Comparison of ENCODE assay signal across 38 cellular contexts in genomic region chr1:20061866-20062265, GRCh38. TPM values are rescaled to one million over a fixed set of nuclear protein-coding genes. Genes with fewer than 3 reads are reported as not detected.
DNase-seq lines count a peak whose midpoint lies in the region; ATAC-seq and TF ChIP-seq lines count a peak whose summit lies in the region.
"Had no signal": no experiment of that assay in that cellular context is flagged by ENCODE, and none has a peak within 500 bp of the region (broad histone marks: within the 10 kb centered on the region; RNA-seq: fewer than 3 reads in every experiment).

No MANE protein-coding gene starts in this region.

- H3K27me3 ChIP-seq in right atrium auricular region (no peaks in the 10 kb centered on the region), heart left ventricle (no peaks in the 10 kb centered on the region), esophagus muscularis mucosa (no peaks in the 10 kb centered on the region)
- H3K27me3 ChIP-seq: brain microvascular endothelial cell, testis, vagina had no signal

- peaks cover 9% of the 10 kb centered on the region for H3K27me3 Mint-ChIP-seq in activated T-cell treated with anti-CD3 and anti-CD28 coated beads, Interleukin-2, amount 50 U/mL, for 72 hours (ENCODE audit: low read depth)
- H3K27me3 Mint-ChIP-seq: stimulated activated naive CD8-positive, alpha-beta T cell treated with anti-CD3 and anti-CD28 coated beads, Interleukin-15, Interleukin-2, amounts not matched to agents 100 ng/mL and 50 ng/mL, for 24 hours had no signal

- no peak overlapping the region for H3K27ac Mint-ChIP-seq in activated T-cell treated with anti-CD3 and anti-CD28 coated beads, Interleukin-2, amount 50 U/mL, for 72 hours
- H3K27ac Mint-ChIP-seq: activated CD4-positive, alpha-beta memory T cell treated with anti-CD3 and anti-CD28 coated beads for 36 hours; activated T-helper 17 cell treated with anti-CD3 and anti-CD28 coated beads, Interleukin-2, amount 50 U/mL, for 72 hours; CD8-positive, alpha-beta T cell; nephron progenitor cell; stimulated activated naive CD8-positive, alpha-beta T cell treated with anti-CD3 and anti-CD28 coated beads, Interleukin-15, Interleukin-2, amounts not matched to agents 100 ng/mL and 50 ng/mL, for 24 hours had no signal

- intact Hi-C loops in heart left ventricle (cut with DNase I) = no loop called here
- intact Hi-C loops in esophagus muscularis mucosa (cut with DNase I) = no loop called here

- H3K4me1 Mint-ChIP-seq in activated T-cell treated with anti-CD3 and anti-CD28 coated beads, Interleukin-2, amount 50 U/mL, for 72 hours (ENCODE audit: low read depth) = peaks cover 24% of the 10 kb centered on the region
- H3K4me1 Mint-ChIP-seq: nephron progenitor cell had no signal

- no peak for TF ChIP-seq POLR2A in heart left ventricle (IDR thresholded peaks at IDR 0.05)
- TF ChIP-seq POLR2A in esophagus muscularis mucosa (IDR thresholded peaks at IDR 0.05; ENCODE audit: low read depth) = no peak
- TF ChIP-seq POLR2A in GM18505 (IDR thresholded peaks at IDR 0.05; ENCODE audit: borderline replicate concordance, extremely low read depth, insufficient read depth, insufficient read length) = no peak

- H3K36me3 Mint-ChIP-seq in activated T-cell treated with anti-CD3 and anti-CD28 coated beads, Interleukin-2, amount 50 U/mL, for 72 hours (ENCODE audit: insufficient read depth in 2 of 2) = no peaks in the 10 kb centered on the region
- H3K36me3 Mint-ChIP-seq: activated CD4-positive, alpha-beta memory T cell treated with anti-CD3 and anti-CD28 coated beads for 36 hours; CD8-positive, alpha-beta T cell had no signal

- no peaks in the 10 kb centered on the region for H3K9me3 Mint-ChIP-seq in activated T-cell treated with anti-CD3 and anti-CD28 coated beads, Interleukin-2, amount 50 U/mL, for 72 hours
- H3K9me3 Mint-ChIP-seq: activated CD4-positive, alpha-beta memory T cell treated with anti-CD3 and anti-CD28 coated beads for 36 hours; activated T-helper 17 cell treated with anti-CD3 and anti-CD28 coated beads, Interleukin-2, amount 50 U/mL, for 72 hours; CD8-positive, alpha-beta T cell; nephron progenitor cell; stimulated activated naive CD8-positive, alpha-beta T cell treated with anti-CD3 and anti-CD28 coated beads, Interleukin-15, Interleukin-2, amounts not matched to agents 100 ng/mL and 50 ng/mL, for 24 hours had no signal

- DNase-seq in right atrium auricular region (ENCODE audit: low spot score) (peak; percentile 21), heart left ventricle (no peak), NOMO-1 treated with dmso at 0.1 percent for 144 hours (lab: John Stamatoyannopoulos, UW; ENCODE audit: unreplicated experiment) (peak; percentile 63), esophagus muscularis mucosa (ENCODE audit: extremely low spot score) (peak; percentile 53), inferior parietal cortex (ENCODE audit: extremely low spot score) (no peak)
- DNase-seq in activated T-cell treated with anti-CD3 and anti-CD28 coated beads, Interleukin-2, amount 50 U/mL, for 72 hours = no peak
- DNase-seq: activated CD4-positive, alpha-beta memory T cell treated with anti-CD3 and anti-CD28 coated beads for 36 hours; activated CD4-positive, alpha-beta T cell treated with anti-CD3 and anti-CD28 coated beads for 1 hour; activated CD8-positive, alpha-beta memory T cell treated with anti-CD3 and anti-CD28 coated beads, Interleukin-2, amount 50 U/mL, for 48 hours; activated naive CD4-positive, alpha-beta T cell treated with anti-CD3 and anti-CD28 coated beads, Interleukin-2, amount 50 U/mL, for 16 hours; AML-193; brain microvascular endothelial cell; hypothalamus; left cardiac atrium; mammary epithelial cell; NCI-H1048; NCI-H1694; NCI-H446 treated with DMSO at 0.1 percent for 48 hours; NCI-H82; nephron progenitor cell; PC-3; right cardiac atrium; T-helper 2 cell; testis had no signal

- no peak for TF ChIP-seq EP300 in esophagus muscularis mucosa (IDR thresholded peaks at IDR 0.05)

- H3K4me1 ChIP-seq in right atrium auricular region (peaks cover 0 to 24% of the 10 kb centered on the region in 2 donors), heart left ventricle (peaks cover 0 to 42% (median 6%) of the 10 kb centered on the region in 12 donors), esophagus muscularis mucosa (no peaks in the 10 kb centered on the region)
- H3K4me1 ChIP-seq: A549, vagina had no signal

- H3K36me3 ChIP-seq in right atrium auricular region (peaks cover 5% of the 10 kb centered on the region), heart left ventricle (peaks cover 0 to 8% (median 0%) of the 10 kb centered on the region in 9 donors), esophagus muscularis mucosa (peaks cover 0 to 35% (median 0%) of the 10 kb centered on the region in 4 donors)
- H3K36me3 ChIP-seq: brain microvascular endothelial cell, vagina had no signal

- no peak overlapping the region for H3K4me3 Mint-ChIP-seq in activated T-cell treated with anti-CD3 and anti-CD28 coated beads, Interleukin-2, amount 50 U/mL, for 72 hours
- H3K4me3 Mint-ChIP-seq: activated CD4-positive, alpha-beta memory T cell treated with anti-CD3 and anti-CD28 coated beads for 36 hours; activated T-helper 17 cell treated with anti-CD3 and anti-CD28 coated beads, Interleukin-2, amount 50 U/mL, for 72 hours; CD8-positive, alpha-beta T cell; nephron progenitor cell; stimulated activated naive CD8-positive, alpha-beta T cell treated with anti-CD3 and anti-CD28 coated beads, Interleukin-15, Interleukin-2, amounts not matched to agents 100 ng/mL and 50 ng/mL, for 24 hours had no signal

- no peak for ATAC-seq in heart left ventricle
- no peak for ATAC-seq in GM18505 (IDR thresholded peaks at IDR 0.05; ENCODE audit: unreplicated experiment)
- ATAC-seq in GM21526 (IDR thresholded peaks at IDR 0.05; ENCODE audit: low FRiP score, unreplicated experiment) = no peak
- ATAC-seq in activated T-cell treated with anti-CD3 and anti-CD28 coated beads, Interleukin-2, amount 50 U/mL, for 72 hours (replicated peaks in 1 of 2) = no peak
- ATAC-seq: A549; activated T-helper 17 cell treated with anti-CD3 and anti-CD28 coated beads, Interleukin-2, amount 50 U/mL, for 72 hours; CD8-positive, alpha-beta T cell; left cardiac atrium; PC-3; right cardiac atrium; SK-N-SH treated with all-trans-retinoic acid at 6 μM for 48 hours had no signal

- H3K4me3 ChIP-seq in right atrium auricular region = no peak overlapping the region
- no peak overlapping the region for H3K4me3 ChIP-seq in heart left ventricle
- H3K4me3 ChIP-seq in esophagus muscularis mucosa = no peak overlapping the region
- H3K4me3 ChIP-seq: A549, smooth muscle cell, testis, vagina had no signal

- 80 to 89% (median 86%) methylated on average over 4 of the region's 4 CpGs for WGBS in heart left ventricle, 4 donors
- WGBS in esophagus muscularis mucosa = 89% methylated on average over 4 of the region's 4 CpGs

- H3K27ac ChIP-seq in right atrium auricular region (no peak overlapping the region), heart left ventricle (no peak overlapping the region), esophagus muscularis mucosa (replicated peaks in 1 of 4) (no peak overlapping the region)
- H3K27ac ChIP-seq: A549, brain microvascular endothelial cell, testis, vagina had no signal

- no peaks in the 10 kb centered on the region for H3K9me3 ChIP-seq in right atrium auricular region
- H3K9me3 ChIP-seq in heart left ventricle = no peaks in the 10 kb centered on the region
- H3K9me3 ChIP-seq in esophagus muscularis mucosa = no peaks in the 10 kb centered on the region
- H3K9me3 ChIP-seq: A549, testis, vagina had no signal

- TF ChIP-seq CTCF in right atrium auricular region (IDR thresholded peaks at IDR 0.05) (no peak), heart left ventricle (IDR thresholded peaks at IDR 0.05) (no peak), esophagus muscularis mucosa (IDR thresholded peaks at IDR 0.05) (no peak)

RNA-seq across cellular contexts. Expression of gene PLA2G5, which starts 8.1 kb away (rescaled TPM):
- total RNA-seq in right atrium auricular region (100 to 1,000 TPM; 115 to 149 TPM), heart left ventricle (10 to 100 TPM; 31.9 to 80.3 (median 43.9) TPM), esophagus muscularis mucosa (10 to 100 TPM; 17.7 to 46.2 (median 28.4) TPM)
- 100 to 1,000 TPM in 1 of 2 donors, 10 to 100 TPM in 1; 25.6 to 102 TPM for polyA plus RNA-seq in heart left ventricle
- not detected for total RNA-seq in activated T-cell treated with anti-CD3 and anti-CD28 coated beads, Interleukin-2, amount 50 U/mL, for 72 hours
- total RNA-seq: activated CD4-positive, alpha-beta memory T cell treated with anti-CD3 and anti-CD28 coated beads for 36 hours; activated T-helper 17 cell treated with anti-CD3 and anti-CD28 coated beads, Interleukin-2, amount 50 U/mL, for 72 hours; CD8-positive, alpha-beta T cell; chondrocyte; endothelial cell of umbilical vein; mammary epithelial cell; osteocyte; PC-3 had no signal
- polyA plus RNA-seq: A549 had no signal

RNA-seq across cellular contexts. Expression of gene PLA2G2D, which starts 57.5 kb away (rescaled TPM):
- total RNA-seq in right atrium auricular region (not detected), heart left ventricle (1 to 10 TPM in 1 of 9 donors, under 1 TPM in 1, not detected in 7; 0.85 to 5.4 TPM), esophagus muscularis mucosa (not detected)
- polyA plus RNA-seq in heart left ventricle = not detected
- total RNA-seq in activated T-cell treated with anti-CD3 and anti-CD28 coated beads, Interleukin-2, amount 50 U/mL, for 72 hours = not detected
- total RNA-seq: activated T-helper 17 cell treated with anti-CD3 and anti-CD28 coated beads, Interleukin-2, amount 50 U/mL, for 72 hours; CD8-positive, alpha-beta T cell; chondrocyte; endothelial cell of umbilical vein; fibroblast of lung; left cardiac atrium; mammary epithelial cell; mucosa of gallbladder; osteocyte; PC-3; right cardiac atrium; smooth muscle cell; vagina had no signal
- polyA plus RNA-seq: A549, endothelial cell of umbilical vein, fibroblast of lung, mammary epithelial cell, right cardiac atrium, smooth muscle cell had no signal

Comparison
In these comparisons a context has a peak if more than half of its experiments do, and no peak if none do; other contexts are left out.
1. DNase-seq: peak in right atrium auricular region (single experiment), NOMO-1 treated with dmso at 0.1 percent for 144 hours (single experiment) and esophagus muscularis mucosa (single experiment); none in heart left ventricle (0 of 5), inferior parietal cortex (single experiment) and activated T-cell treated with anti-CD3 and anti-CD28 coated beads, Interleukin-2, amount 50 U/mL, for 72 hours (0 of 2).
2. RNA of gene PLA2G5, which starts 8.1 kb away (total RNA-seq): 115 to 149 TPM in right atrium auricular region, 31.9 to 80.3 TPM in heart left ventricle and 17.7 to 46.2 TPM in esophagus muscularis mucosa; not detected in activated T-cell treated with anti-CD3 and anti-CD28 coated beads, Interleukin-2, amount 50 U/mL, for 72 hours; every median in the first group is over 10 times any median in the second.